In the genomic region with DNA sequence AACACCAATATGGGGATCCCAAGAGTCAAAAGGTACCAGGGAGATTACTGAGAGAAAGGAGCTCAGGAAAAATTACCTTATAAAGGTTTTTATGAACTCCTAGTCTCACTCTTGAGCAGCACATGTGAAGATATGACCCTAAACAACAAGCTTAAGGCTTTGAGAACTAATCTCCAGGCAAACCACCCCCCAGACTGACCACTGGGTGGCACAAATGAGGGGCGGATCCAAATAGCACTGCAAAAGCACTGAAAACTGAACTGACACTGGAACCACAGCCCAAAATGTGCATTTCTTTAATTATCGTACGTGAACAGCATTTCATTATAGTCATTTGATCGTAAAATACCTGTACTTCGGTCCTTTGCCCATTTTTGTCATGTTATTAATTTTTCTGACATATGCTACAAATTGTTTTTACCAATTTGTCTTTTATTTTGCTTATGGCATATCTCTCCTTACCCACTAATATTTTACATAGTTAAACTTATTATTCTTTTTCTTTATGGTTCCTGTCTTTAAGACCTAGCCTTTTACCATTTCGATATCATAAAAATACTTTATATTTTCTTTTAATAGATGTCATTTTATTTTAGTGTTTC, we compare ENCODE assay signal across 9 cellular contexts. TPM values are rescaled to one million over a fixed set of nuclear protein-coding genes. Genes with fewer than 3 reads are reported as not detected.
DNase-seq lines count a peak whose midpoint lies in the region; ATAC-seq, FAIRE-seq and TF ChIP-seq lines count a peak whose summit lies in the region.
"Had no signal": no experiment of that assay in that cellular context is flagged by ENCODE, and none has a peak within 500 bp of the region (broad histone marks: within the 10 kb centered on the region; RNA-seq: fewer than 3 reads in every experiment).

No MANE protein-coding gene starts in this region.

- H3K9me3 ChIP-seq in AG04450 (ENCODE audit: control insufficient read depth, insufficient read depth, low read length) (no peaks in the 10 kb centered on the region), K562 (replicated peaks; ENCODE audit: control insufficient read depth, insufficient read depth, low read depth, low read length) (no peaks in the 10 kb centered on the region), transverse colon (no peaks in the 10 kb centered on the region)

- POLR2A ChIA-PET in AG04450 (lab: Yijun Ruan, JAX) (no interaction called here), K562 (lab: Yijun Ruan, JAX) (interaction anchor here (0.7 to 1.0 kb wide), 3 partner anchors 34 to 358 kb away, joined by 3 to 4 read pairs (median 3); no protein-coding TSS in a partner anchor)

- no peaks in the 10 kb centered on the region for H3K9me1 ChIP-seq in K562 (ENCODE audit: control insufficient read depth, insufficient read depth, low read length)

- H3K27me3 ChIP-seq in AG04450 (ENCODE audit: control insufficient read depth, insufficient read depth, low read length) = no peaks in the 10 kb centered on the region
- no peaks in the 10 kb centered on the region for H3K27me3 ChIP-seq in K562 (ENCODE audit: control insufficient read depth in 2 of 2, insufficient read depth in 2 of 2, low read length in 2 of 2)
- H3K27me3 ChIP-seq in transverse colon = no peaks in the 10 kb centered on the region

- TF ChIP-seq CTCF in AG04450 (IDR thresholded peaks at IDR 0.05; ENCODE audit: low read depth, low read length) (peak; percentile 65), K562 (IDR thresholded peaks at IDR 0.05 in 2 of 3, conservative IDR thresholded peaks at IDR 0.05 in 1 of 3; ENCODE audit: insufficient read depth in 2 of 3, low read depth in 1 of 3, low read length in 3 of 3) (peak; percentile 67 to 75 (median 73)), transverse colon (IDR thresholded peaks at IDR 0.05) (peak; percentile 40 to 48 (median 44)), lower leg skin (IDR thresholded peaks at IDR 0.05) (no peak)

- peaks cover 35% of the 10 kb centered on the region for H3K36me3 ChIP-seq in K562 (ENCODE audit: control insufficient read depth, insufficient read depth, low read length)
- H3K36me3 ChIP-seq in transverse colon = peaks cover 0 to 47% (median 13%) of the 10 kb centered on the region in 4 donors

- H3K4me3 ChIP-seq in AG04450 (ENCODE audit: low read depth, low read length) (no peak overlapping the region), K562 (no peak overlapping the region), transverse colon (no peak overlapping the region), lower leg skin (ENCODE audit: low read depth, poor library complexity, severe bottlenecking) (no peak overlapping the region)

- no peaks in the 10 kb centered on the region for H3K79me2 ChIP-seq in K562 (ENCODE audit: control insufficient read depth, insufficient read depth, low read length)

- H3K4me1 ChIP-seq in K562 (replicated peaks in 1 of 2; ENCODE audit: control insufficient read depth in 2 of 2, insufficient read depth in 2 of 2, low read length in 2 of 2) = no peaks in the 10 kb centered on the region
- no peaks in the 10 kb centered on the region for H3K4me1 ChIP-seq in transverse colon

- intact Hi-C loops in K562 (cut with micrococcal nuclease) (loop anchor here (2.0 kb wide), 1 partner anchor 94 kb away; no protein-coding TSS in a partner anchor), transverse colon (cut with DNase I; ENCODE audit: low total_unique reads) (loop anchor here (10.0 kb wide), 1 partner anchor 94 kb away; no protein-coding TSS in a partner anchor), lower leg skin (cut with DNase I; ENCODE audit: low total_unique reads) (no loop called here)

- CTCF ChIA-PET in AG04450 (lab: Charles Lee) (interaction anchor here (0.8 to 5.7 kb wide), 24 partner anchors 8 to 218 kb away, joined by 3 to 125 read pairs (median 5); a partner anchor contains a TSS), K562 (lab: Yijun Ruan, JAX; ENCODE audit: low intra/inter-chr PET ratio) (interaction anchor here (1.5 kb wide), 1 partner anchor 100 kb away, joined by 4 read pairs; no protein-coding TSS in a partner anchor)

- TF ChIP-seq POLR2A in K562 (conservative IDR thresholded peaks at IDR 0.05) = no peak
- TF ChIP-seq POLR2A in transverse colon (IDR thresholded peaks at IDR 0.05) = no peak
- TF ChIP-seq POLR2A in lower leg skin (IDR thresholded peaks at IDR 0.05) = no peak

- peak; percentile 92 for ATAC-seq in K562

- no peak overlapping the region for H3K4me2 ChIP-seq in K562 (ENCODE audit: insufficient read depth, low read length)

- H4K20me1 ChIP-seq in K562 (replicated peaks; ENCODE audit: control insufficient read depth, insufficient read depth, low read length) = no peaks in the 10 kb centered on the region

- H3K9ac ChIP-seq in K562 (ENCODE audit: insufficient read depth in 1 of 2, low read depth in 2 of 2, low read length in 2 of 2) = no peak overlapping the region

- 59% methylated on average over 6 of the region's 6 CpGs for WGBS in K562 (ENCODE audit: insufficient coverage, low coverage, missing lambda C conversion rate)
- 77 to 84% methylated on average over 5 to 6 of the region's 6 CpGs for WGBS in transverse colon (ENCODE audit: low coverage in 1 of 2), 2 donors
- 86 to 90% methylated on average over 6 of the region's 6 CpGs for WGBS in lower leg skin, 2 donors

- no peak overlapping the region for H2AFZ ChIP-seq in K562 (ENCODE audit: low read depth, low read length)

- peak; percentile 86 for FAIRE-seq in K562 (lab: Jason Lieb, UNC)
- FAIRE-seq: endometrium had no signal

- no peak overlapping the region for H3K27ac ChIP-seq in AG04450 (ENCODE audit: low read depth, low read length)
- no peak overlapping the region for H3K27ac ChIP-seq in K562 (ENCODE audit: extremely low read depth, low read depth, low read length)
- H3K27ac ChIP-seq in transverse colon = no peak overlapping the region

- TF ChIP-seq EP300 in K562 (IDR thresholded peaks at IDR 0.05; ENCODE audit: low read length) (no peak), transverse colon (IDR thresholded peaks at IDR 0.05; ENCODE audit: low read depth) (no peak)

- peak; percentile 12 to 66; a peak in 2 of 4 replicates for TF ChIP-seq RAD21 in K562 (CRISPR knock-in tag; conservative IDR thresholded peaks at IDR 0.05 in 1 of 2, IDR thresholded peaks at IDR 0.05 in 1 of 2)

- BruUV-seq in K562 (replicated peaks; lab: Mats Ljungman, UMichigan) = no TSS peak

- in situ Hi-C loops in K562 (cut with MboI) = no loop called here
- in situ Hi-C loops in transverse colon (cut with MboI; ENCODE audit: low pct_ligation_motif_present in 1 of 4, low pct_unique_long_range_greater_than_20kb in 1 of 4, low sequenced_read_pairs in 3 of 4) = no loop called here

- DNase-seq in AG04450 (ENCODE audit: low read depth, low spot score) = no peak
- peak; percentile 58 for DNase-seq in GM03348 (ENCODE audit: low spot score)
- peak; percentile 57 for DNase-seq in NCI-H82 treated with DMSO at 0.1 percent for 48 hours (lab: John Stamatoyannopoulos, UW; ENCODE audit: unreplicated experiment)
- DNase-seq in K562 (ENCODE audit: extremely low read depth in 1 of 4, low spot score in 3 of 4) = peak; percentile 35 to 61 (median 52)
- peak; percentile 54 for DNase-seq in left kidney (ENCODE audit: low read depth, low spot score)
- peak; percentile 25 for DNase-seq in transverse colon
- DNase-seq in stimulated activated naive CD4-positive, alpha-beta T cell (lab: John Stamatoyannopoulos, UW) = no peak
- no peak for DNase-seq in lower leg skin (ENCODE audit: low spot score in 2 of 2)

RNA-seq across cellular contexts. Expression of a gene that starts 31.5 kb away (rescaled TPM):
- polyA plus RNA-seq in AG04450 (2011; rRNA removed) = 33.4 and 63.4 TPM in 2 replicates
- 16.5 and 23.5 TPM in 2 replicates for polyA minus RNA-seq in AG04450 (2011; rRNA and poly(A)+ RNA removed)
- total RNA-seq in K562 (2011; cell fraction: chromatin; rRNA removed; ENCODE audit: low replicate concordance) = 61.9 and 200 TPM in 2 replicates
- total RNA-seq in K562 (2011; cell fraction: nucleolus; rRNA removed) = 25.8 and 27.7 TPM in 2 replicates
- total RNA-seq in K562 (2011; cell fraction: nucleoplasm; rRNA removed) = 45.5 and 66.3 TPM in 2 replicates
- total RNA-seq in K562 (2014; rRNA removed) = 99.8 and 119 TPM in 2 replicates
- 126 and 158 TPM in 2 replicates for total RNA-seq in K562 (2014; rRNA removed; fragmentation: Illumina TruSeq; extraction: Trizol)
- 98.5 and 109 TPM in 2 replicates for total RNA-seq in K562 (2015; rRNA removed; fragmentation: Illumina TruSeq; extraction: Trizol)
- total RNA-seq in K562 (2021) = 95.6 and 97.6 TPM in 2 replicates
- 127 and 179 TPM in 2 replicates for polyA plus RNA-seq in K562 (2011; rRNA removed)
- 39.6 and 64.3 TPM in 2 replicates for polyA plus RNA-seq in K562 (2011; cell fraction: cytosol; rRNA removed)
- polyA plus RNA-seq in K562 (2011; cell fraction: nucleus; rRNA removed) = 38.0 and 64.1 TPM in 2 replicates
- 54.6 and 70.7 TPM in 2 replicates for polyA plus RNA-seq in K562 (2012)
- polyA plus RNA-seq in K562 (2014; fragmentation: Illumina TruSeq; extraction: Trizol) = 121 and 160 TPM in 2 replicates
- polyA plus RNA-seq in K562 (2014; fragmentation: Nextera tagmentation; extraction: Ambion mirVana) = 100 to 1,000 TPM; 132 to 166 TPM
- 82.9 and 119 TPM in 2 replicates for polyA plus RNA-seq in K562 (2014; rRNA removed)
- 73.8 and 88.9 TPM in 2 replicates for polyA minus RNA-seq in K562 (2011; rRNA and poly(A)+ RNA removed)
- 17.8 and 27.1 TPM in 2 replicates for polyA minus RNA-seq in K562 (2011; cell fraction: cytosol; rRNA and poly(A)+ RNA removed)
- 19.3 and 30.1 TPM in 2 replicates for polyA minus RNA-seq in K562 (2011; cell fraction: nucleus; rRNA and poly(A)+ RNA removed)
- 10 to 100 TPM; 10.3 to 69.2 (median 41.3) TPM for total RNA-seq in transverse colon
- total RNA-seq in lower leg skin = 10 to 100 TPM; 38.6 to 84.7 (median 61.5) TPM

RNA-seq across cellular contexts. Expression of a gene that starts 44.5 kb away (rescaled TPM):
- 8.0 and 12.2 TPM in 2 replicates for polyA plus RNA-seq in AG04450 (2011; rRNA removed)
- 4.8 and 7.4 TPM in 2 replicates for polyA minus RNA-seq in AG04450 (2011; rRNA and poly(A)+ RNA removed)
- 24.8 and 75.3 TPM in 2 replicates for total RNA-seq in K562 (2011; cell fraction: chromatin; rRNA removed; ENCODE audit: low replicate concordance)
- 10.5 and 13.6 TPM in 2 replicates for total RNA-seq in K562 (2011; cell fraction: nucleolus; rRNA removed)
- 30.3 and 52.1 TPM in 2 replicates for total RNA-seq in K562 (2011; cell fraction: nucleoplasm; rRNA removed)
- total RNA-seq in K562 (2014; rRNA removed) = 10.4 TPM in 2 replicates
- total RNA-seq in K562 (2014; rRNA removed; fragmentation: Illumina TruSeq; extraction: Trizol) = 17.5 and 23.0 TPM in 2 replicates
- total RNA-seq in K562 (2015; rRNA removed; fragmentation: Illumina TruSeq; extraction: Trizol) = 14.3 and 15.2 TPM in 2 replicates
- 16.7 and 17.9 TPM in 2 replicates for total RNA-seq in K562 (2021)
- polyA plus RNA-seq in K562 (2011; rRNA removed) = 15.2 and 21.2 TPM in 2 replicates
- polyA plus RNA-seq in K562 (2011; cell fraction: cytosol; rRNA removed) = 3.3 and 6.4 TPM in 2 replicates
- polyA plus RNA-seq in K562 (2011; cell fraction: nucleus; rRNA removed) = 20.0 and 26.6 TPM in 2 replicates
- polyA plus RNA-seq in K562 (2012) = 4.9 and 9.5 TPM in 2 replicates
- polyA plus RNA-seq in K562 (2014; fragmentation: Illumina TruSeq; extraction: Trizol) = 9.9 and 11.1 TPM in 2 replicates
- polyA plus RNA-seq in K562 (2014; fragmentation: Nextera tagmentation; extraction: Ambion mirVana) = 1 to 10 TPM; 2.3 to 2.7 TPM
- 11.7 and 14.8 TPM in 2 replicates for polyA plus RNA-seq in K562 (2014; rRNA removed)
- polyA minus RNA-seq in K562 (2011; rRNA and poly(A)+ RNA removed) = 17.6 and 19.2 TPM in 2 replicates
- polyA minus RNA-seq in K562 (2011; cell fraction: cytosol; rRNA and poly(A)+ RNA removed) = 5.6 and 7.3 TPM in 2 replicates
- polyA minus RNA-seq in K562 (2011; cell fraction: nucleus; rRNA and poly(A)+ RNA removed) = 14.4 and 22.0 TPM in 2 replicates
- 100 to 1,000 TPM in 1 of 4 donors, 10 to 100 TPM in 3; 37.4 to 140 (median 55.5) TPM for total RNA-seq in transverse colon
- 10 to 100 TPM; 19.2 to 33.7 (median 21.9) TPM for total RNA-seq in lower leg skin

Comparison
In these comparisons a context has a peak if more than half of its experiments do, and no peak if none do; other contexts are left out.
1. DNase-seq: peak in GM03348 (single experiment), NCI-H82 treated with DMSO at 0.1 percent for 48 hours (single experiment), K562 (4 of 4), left kidney (single experiment) and transverse colon (single experiment); none in AG04450 (single experiment), stimulated activated naive CD4-positive, alpha-beta T cell (0 of 6) and lower leg skin (0 of 2).
2. CTCF ChIP-seq: peak in AG04450 (single experiment), K562 (3 of 3) and transverse colon (5 of 5); none in lower leg skin (0 of 3).